17 cellular contexts compared by ENCODE assay signal in the genomic region with DNA sequence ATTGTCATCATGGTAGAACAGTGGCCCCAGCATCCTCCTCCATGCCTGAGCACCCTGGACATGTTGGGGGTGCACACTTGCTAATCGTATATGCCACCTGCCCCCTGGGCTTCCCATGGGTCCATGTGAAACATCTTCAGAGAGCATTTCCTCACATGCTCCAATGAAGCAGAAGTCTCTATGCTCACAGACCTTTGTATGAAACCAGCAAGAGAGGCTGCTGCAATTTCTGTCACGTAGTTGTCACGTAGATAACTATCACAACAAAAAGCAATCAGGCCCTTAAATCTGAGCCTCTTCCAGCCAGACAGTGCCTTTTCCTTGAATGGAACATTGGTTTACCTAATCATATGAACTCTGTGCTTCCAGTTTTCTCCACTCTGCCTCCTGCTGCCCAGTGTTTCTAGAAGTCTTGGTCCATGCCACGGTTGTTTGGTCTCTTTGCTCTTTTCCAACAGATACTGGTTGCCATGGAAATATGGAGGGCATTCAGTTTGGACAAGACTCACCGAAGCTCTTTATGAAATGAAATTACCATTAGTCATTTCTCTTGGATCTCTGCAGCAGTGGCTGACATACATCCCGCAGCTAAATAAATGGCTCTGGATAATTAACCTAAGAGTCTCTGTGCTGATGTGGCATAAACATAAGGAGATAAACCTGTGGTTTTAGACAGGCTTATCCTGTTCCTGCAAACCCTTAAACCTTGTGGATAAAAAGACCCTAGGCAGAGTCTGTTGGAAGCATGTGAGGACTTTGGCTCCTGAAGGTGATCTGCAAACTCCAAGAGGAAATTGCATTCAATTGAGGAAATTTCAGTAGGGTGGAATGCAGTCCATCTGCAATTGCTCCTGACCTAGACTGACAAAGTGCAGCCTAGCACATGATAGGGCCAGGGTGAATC.
DNase-seq lines count a peak whose midpoint lies in the region; ATAC-seq and TF ChIP-seq lines count a peak whose summit lies in the region.
"Had no signal": no experiment of that assay in that cellular context is flagged by ENCODE, and none has a peak within 500 bp of the region (broad histone marks: within the 10 kb centered on the region; RNA-seq: fewer than 3 reads in every experiment).

No MANE protein-coding gene starts in this region.

- H3K27ac ChIP-seq in BLaER1 (peak overlapping the region; percentile 33; the same call in 1 of the 2 replicates), WERI-Rb-1 (peak overlapping the region; percentile 85), mesendoderm (ENCODE audit: low read depth, low read length) (no peak overlapping the region)
- H3K27ac ChIP-seq: SJCRH30 had no signal

- no peak overlapping the region for H3K4ac ChIP-seq in mesendoderm (ENCODE audit: low read depth, low read length)

- H2BK5ac ChIP-seq in mesendoderm (ENCODE audit: low read length) = no peak overlapping the region

- WGBS in mesendoderm (ENCODE audit: extremely low coverage, insufficient coverage, low lambda C conversion rate) = no CpG with 5 or more reads among the region's 6 CpGs

- H3K27me3 ChIP-seq in BLaER1 (no peaks in the 10 kb centered on the region), WERI-Rb-1 (ENCODE audit: insufficient read depth, low read depth, severe bottlenecking) (no peaks in the 10 kb centered on the region), mesendoderm (ENCODE audit: insufficient read depth, low read length, poor library complexity) (no peaks in the 10 kb centered on the region)

- H3K4me2 ChIP-seq in BLaER1 = peak overlapping the region; percentile 70
- H3K4me2 ChIP-seq in mesendoderm (ENCODE audit: low read length) = no peak overlapping the region

- DNase-seq in HT1080 (ENCODE audit: low read depth) (peak; percentile 50), WERI-Rb-1 (peak; percentile 56), mesendoderm (peak; percentile 9), iPS-NIHi7 (ENCODE audit: extremely low spot score) (no peak)
- DNase-seq: Calu3; CD4-positive, alpha-beta memory T cell; NCI-H1048; NCI-H146; NCI-H2081; NCI-H510A treated with DMSO at 0.1 percent for 48 hours; PC-3; SJCRH30 had no signal

- no peak overlapping the region for H2BK120ac ChIP-seq in mesendoderm (ENCODE audit: low read depth, low read length)

- H3K4me3 ChIP-seq in BLaER1 (no peak overlapping the region), WERI-Rb-1 (ENCODE audit: low read depth, low read length) (no peak overlapping the region), mesendoderm (ENCODE audit: low read length) (no peak overlapping the region)
- H3K4me3 ChIP-seq: HAP-1, K562, SJCRH30 had no signal

- H3K79me2 ChIP-seq in mesendoderm (ENCODE audit: control insufficient read depth, insufficient read depth, low read length) = no peaks in the 10 kb centered on the region

- H3K9ac ChIP-seq in BLaER1 (no peak overlapping the region), mesendoderm (ENCODE audit: low read length) (no peak overlapping the region)

- no peak overlapping the region for H3K23ac ChIP-seq in mesendoderm (ENCODE audit: low read length)

- ATAC-seq in HG03039 (IDR thresholded peaks at IDR 0.05; ENCODE audit: unreplicated experiment) (no peak), HG03342 (IDR thresholded peaks at IDR 0.05; ENCODE audit: unreplicated experiment) (no peak)
- ATAC-seq: K562, PC-3 had no signal

- H3K18ac ChIP-seq in mesendoderm (ENCODE audit: low read length) = no peak overlapping the region

- H4K5ac ChIP-seq in mesendoderm (ENCODE audit: low read length) = no peak overlapping the region

- H4K8ac ChIP-seq in mesendoderm (ENCODE audit: low read depth, low read length) = no peak overlapping the region

- TF ChIP-seq CTCF in WERI-Rb-1 (IDR thresholded peaks at IDR 0.05; ENCODE audit: low read depth, low read length) = no peak

- H2AK5ac ChIP-seq in mesendoderm (ENCODE audit: low read length) = no peak overlapping the region

- H3K9me3 ChIP-seq in BLaER1 (peaks cover 20% of the 10 kb centered on the region), WERI-Rb-1 (ENCODE audit: severe bottlenecking) (no peaks in the 10 kb centered on the region)
- H3K9me3 ChIP-seq: HAP-1, SJCRH30 had no signal

- no peak overlapping the region for H2BK15ac ChIP-seq in mesendoderm (replicated peaks; ENCODE audit: low read depth)

- no peaks in the 10 kb centered on the region for H3K79me1 ChIP-seq in mesendoderm (ENCODE audit: low read length)

- H3K36me3 ChIP-seq in BLaER1 (no peaks in the 10 kb centered on the region), WERI-Rb-1 (no peaks in the 10 kb centered on the region), mesendoderm (ENCODE audit: control insufficient read depth, insufficient read depth, low read length) (no peaks in the 10 kb centered on the region)
- H3K36me3 ChIP-seq: HAP-1, SJCRH30 had no signal

- no peak overlapping the region for H3K56ac ChIP-seq in mesendoderm (ENCODE audit: low read length)

- H4K20me1 ChIP-seq in BLaER1 = no peaks in the 10 kb centered on the region

- H3K4me1 ChIP-seq in BLaER1 (peaks cover 44% of the 10 kb centered on the region), mesendoderm (ENCODE audit: control insufficient read depth, low read depth, low read length) (no peaks in the 10 kb centered on the region)
- H3K4me1 ChIP-seq: HAP-1, SJCRH30 had no signal
